In the genomic region with DNA sequence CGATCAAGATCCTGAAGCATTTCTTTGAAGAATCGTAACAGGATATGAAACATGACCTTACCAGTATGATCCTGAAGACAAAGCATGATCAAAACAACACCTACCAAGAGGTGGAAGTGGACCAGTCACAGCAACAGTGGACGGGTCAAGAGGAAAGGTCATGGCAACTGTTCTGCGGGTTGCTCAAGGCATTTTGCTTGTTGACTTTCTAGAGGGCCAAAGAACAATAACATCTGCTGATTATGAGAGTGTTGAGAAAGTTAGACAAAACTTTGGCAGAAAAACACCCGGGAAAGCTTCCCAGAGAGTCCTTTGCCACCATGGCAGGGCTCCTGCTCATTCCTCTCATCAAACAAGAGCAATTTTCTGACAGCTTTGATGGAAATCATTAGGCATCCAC, we compare ENCODE assay signal across 19 cellular contexts.
"Had no signal": no experiment of that assay in that cellular context is flagged by ENCODE, and none has a peak within 500 bp of the region (broad histone marks: within the 10 kb centered on the region; RNA-seq: fewer than 3 reads in every experiment).

No MANE protein-coding gene starts in this region.

- H3K27ac ChIP-seq: coronary artery, testis had no signal

- H3K4me3 ChIP-seq: coronary artery, right atrium auricular region, testis had no signal

- H3K36me3 ChIP-seq: right atrium auricular region had no signal

- H3K27me3 ChIP-seq: right atrium auricular region, testis had no signal

- H3K9me3 ChIP-seq: right atrium auricular region, testis had no signal

- DNase-seq: central memory CD4-positive, alpha-beta T cell; effector CD4-positive, alpha-beta T cell; endodermal cell; foreskin fibroblast; immature natural killer cell; kidney; left cardiac atrium; left ventricle myocardium superior; mesendoderm; naive B cell; occipital lobe; stimulated activated CD4-positive, alpha-beta T cell treated with anti-CD3 and anti-CD28 coated beads, Interleukin-15, amount 100 ng/mL, for 24 hours; stimulated activated CD4-positive, alpha-beta T cell treated with anti-CD3 and anti-CD28 coated beads, Interleukin-1b, Interleukin-23, amount 100 ng/mL, for 48 hours; stimulated activated CD4-positive, alpha-beta T cell treated with anti-CD3 and anti-CD28 coated beads, Interleukin-4, amount 100 ng/mL, for 24 hours; stimulated activated naive B cell treated with anti-CD40 and anti-IgM and Interleukin-4, amounts not matched to agents 10 μg/mL and 1 μg/mL and 100 μg/mL, for 72 hours; stimulated activated naive CD8-positive, alpha-beta T cell treated with anti-CD3 and anti-CD28 coated beads, Interleukin-15, amount 100 ng/mL, for 72 hours; testis had no signal

- ATAC-seq: left cardiac atrium; left ventricle myocardium superior; stimulated activated naive B cell treated with anti-CD40 and anti-IgM and Interleukin-4, amounts not matched to agents 10 μg/mL and 1 μg/mL and 100 μg/mL, for 72 hours; stimulated activated naive CD8-positive, alpha-beta T cell treated with anti-CD3 and anti-CD28 coated beads, Interleukin-15, amount 100 ng/mL, for 72 hours had no signal
